ENCODE assay signal across 8 cellular contexts in genomic region chr12:57890191-57891120, GRCh38. TPM values are rescaled to one million over a fixed set of nuclear protein-coding genes. Genes with fewer than 3 reads are reported as not detected.
A peak's percentile ranks its signal among the peaks of the same experiment; 100 is the strongest.
DNase-seq lines count a peak whose midpoint lies in the region; TF ChIP-seq lines count a peak whose summit lies in the region.

No MANE protein-coding gene starts in this region.

- peak overlapping the region; percentile 73 for H3K27ac Mint-ChIP-seq in mesothelial cell of epicardium

- H3K4me1 ChIP-seq in transverse colon: peaks cover 76 to 92% (median 79%) of the 10 kb centered on the region in 4 donors

- H3K36me3 ChIP-seq in transverse colon: no peaks in the 10 kb centered on the region

- TF ChIP-seq CTCF in cardiac fibroblast (IDR thresholded peaks at IDR 0.05; ENCODE audit: low read depth, low read length): no peak
- no peak for TF ChIP-seq CTCF in mesothelial cell of epicardium (IDR thresholded peaks at IDR 0.05; ENCODE audit: unreplicated experiment)
- no peak for TF ChIP-seq CTCF in transverse colon (IDR thresholded peaks at IDR 0.05)

- H3K9me3 ChIP-seq in transverse colon: no peaks in the 10 kb centered on the region

- H3K9me3 Mint-ChIP-seq in mesothelial cell of epicardium: no peaks in the 10 kb centered on the region

- WGBS in transverse colon (ENCODE audit: low coverage in 1 of 2), 2 donors: 65 to 80% methylated on average over 4 to 14 of the region's 14 CpGs

- no peak for TF ChIP-seq POLR2A in transverse colon (IDR thresholded peaks at IDR 0.05)

- intact Hi-C loops in transverse colon (cut with DNase I; ENCODE audit: low total_unique reads): no loop called here

- H3K27ac ChIP-seq in transverse colon: peak overlapping the region; percentile 94 to 99 (median 96)

- no peaks in the 10 kb centered on the region for H3K27me3 Mint-ChIP-seq in mesothelial cell of epicardium (ENCODE audit: low read depth)

- TF ChIP-seq EP300 in transverse colon (IDR thresholded peaks at IDR 0.05; ENCODE audit: low read depth): no peak

- H3K4me3 Mint-ChIP-seq in mesothelial cell of epicardium: no peak overlapping the region

- H3K36me3 Mint-ChIP-seq in mesothelial cell of epicardium: no peaks in the 10 kb centered on the region

- no peaks in the 10 kb centered on the region for H3K27me3 ChIP-seq in transverse colon

- DNase-seq in NCI-H2196 (lab: John Stamatoyannopoulos, UW; ENCODE audit: unreplicated experiment): peak; percentile 40
- no peak for DNase-seq in NCI-H2196 treated with DMSO at 0.1 percent for 48 hours (lab: John Stamatoyannopoulos, UW; ENCODE audit: unreplicated experiment)
- peak; percentile 31 to 75 for DNase-seq in cardiac fibroblast (ENCODE audit: low read depth in 2 of 2)
- DNase-seq in mesothelial cell of epicardium (ENCODE audit: low spot score in 2 of 2, unreplicated experiment in 2 of 2): no peak
- no peak for DNase-seq in transverse colon
- DNase-seq in amniotic stem cell (lab: John Stamatoyannopoulos, UW): no peak
- DNase-seq in medulla oblongata (ENCODE audit: extremely low spot score): no peak
- no peak for DNase-seq in germinal center (ENCODE audit: low spot score)

- in situ Hi-C loops in transverse colon (cut with MboI; ENCODE audit: low pct_ligation_motif_present in 1 of 4, low pct_unique_long_range_greater_than_20kb in 1 of 4, low sequenced_read_pairs in 3 of 4): loop anchor here in 2 of 4 donors (5.0 to 10.0 kb wide), 2 partner anchors 43 to 46 kb away; partner anchors contain the start of gene CTDSP2 (in 2 of the 2)

- H3K4me3 ChIP-seq in cardiac fibroblast (replicated peaks in 1 of 2; ENCODE audit: low read depth in 2 of 2, low read length in 2 of 2): no peak overlapping the region
- H3K4me3 ChIP-seq in transverse colon: no peak overlapping the region

- H3K4me1 Mint-ChIP-seq in mesothelial cell of epicardium: peaks cover 72% of the 10 kb centered on the region

RNA-seq across cellular contexts. Expression of gene CTDSP2, which starts 43.9 kb away (rescaled TPM):
- total RNA-seq in mesothelial cell of epicardium (210 to 218 TPM (median 216 TPM) in 3 replicates), transverse colon (100 to 1,000 TPM; 174 to 268 (median 231) TPM)

RNA-seq across cellular contexts. Expression of gene ATP23, which starts 50.9 kb away (rescaled TPM):
- total RNA-seq in mesothelial cell of epicardium (4.5 to 5.5 TPM (median 4.8 TPM) in 3 replicates), transverse colon (10 to 100 TPM in 3 of 4 donors, under 1 TPM in 1; 0.80 to 41.8 (median 24.5) TPM)

Comparison
In these comparisons a context has a peak if more than half of its experiments do, and no peak if none do; other contexts are left out.
1. DNase-seq: peak in NCI-H2196 (single experiment) and cardiac fibroblast (2 of 2); none in NCI-H2196 treated with DMSO at 0.1 percent for 48 hours (single experiment), mesothelial cell of epicardium (0 of 2), transverse colon (single experiment), amniotic stem cell (single experiment), medulla oblongata (single experiment) and germinal center (single experiment).